20 cellular contexts compared by ENCODE assay signal in the genomic region with DNA sequence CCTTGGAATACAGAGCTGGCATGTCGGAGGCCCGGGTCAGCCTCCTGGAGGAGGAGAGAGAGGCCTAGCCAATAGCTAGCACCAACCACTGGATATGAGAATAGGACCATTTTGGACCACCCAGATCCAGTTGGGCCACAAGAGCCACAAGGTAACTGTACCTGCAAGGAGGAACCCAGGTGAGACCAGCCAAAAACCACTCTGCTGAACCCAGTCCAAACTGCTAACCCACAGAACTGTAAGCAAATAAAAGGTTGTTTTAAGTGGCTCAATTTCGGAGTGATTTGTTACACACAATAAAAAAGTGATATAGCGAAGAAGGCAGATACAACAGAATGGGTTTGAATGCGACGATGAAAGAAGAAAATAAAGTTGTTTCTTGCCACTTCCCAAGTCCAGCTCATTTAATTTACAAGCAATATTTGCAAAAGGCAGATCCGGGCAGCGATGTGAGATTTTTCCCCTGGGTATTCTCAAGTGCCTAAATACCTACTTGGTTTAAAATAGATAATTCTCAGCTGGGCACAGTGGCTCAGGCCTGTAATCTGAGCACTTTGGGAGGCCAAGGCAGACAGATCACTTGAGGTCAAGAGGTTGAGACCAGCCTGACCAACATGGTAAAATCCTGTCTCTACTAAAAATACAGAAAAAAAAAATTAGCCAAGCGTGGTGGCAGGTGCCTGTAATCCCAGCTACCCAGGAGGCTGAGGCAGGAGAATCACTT. TPM values are rescaled to one million over a fixed set of nuclear protein-coding genes. Genes with fewer than 3 reads are reported as not detected.
A peak's percentile ranks its signal among the peaks of the same experiment; 100 is the strongest.
DNase-seq lines count a peak whose midpoint lies in the region; ATAC-seq and TF ChIP-seq lines count a peak whose summit lies in the region.
"Had no signal": no experiment of that assay in that cellular context is flagged by ENCODE, and none has a peak within 500 bp of the region (broad histone marks: within the 10 kb centered on the region; RNA-seq: fewer than 3 reads in every experiment).

No MANE protein-coding gene starts in this region.

- H3K27me3 Mint-ChIP-seq in GM23338 (ENCODE audit: insufficient read depth, low read depth, poor library complexity) (peaks cover 11% of the 10 kb centered on the region), neural progenitor cell (ENCODE audit: insufficient read depth, low read depth) (peaks cover 11% of the 10 kb centered on the region)
- peaks cover 25% of the 10 kb centered on the region for H3K27me3 Mint-ChIP-seq in stimulated activated memory B cell treated with anti-CD40 and anti-IgM and Interleukin-4, amounts not matched to agents 10 μg/mL and 1 μg/mL and 100 μg/mL, for 72 hours

- no peak overlapping the region for H3K27ac ChIP-seq in GM23338 (ENCODE audit: low read depth)
- no peak overlapping the region for H3K27ac ChIP-seq in neural progenitor cell
- H3K27ac ChIP-seq in skeletal muscle tissue (ENCODE audit: low read depth, low read length): peak overlapping the region; percentile 16
- H3K27ac ChIP-seq: BLaER1 treated with 17β-estradiol and CSF1 and Interleukin-3, amounts not matched to agents 10 nM and 100 nM; HL-60 had no signal

- no peak overlapping the region for H3K27ac Mint-ChIP-seq in GM23338
- H3K27ac Mint-ChIP-seq in neural progenitor cell: peak overlapping the region; percentile 78
- H3K27ac Mint-ChIP-seq in stimulated activated memory B cell treated with anti-CD40 and anti-IgM and Interleukin-4, amounts not matched to agents 10 μg/mL and 1 μg/mL and 100 μg/mL, for 72 hours: no peak overlapping the region
- H3K27ac Mint-ChIP-seq: B cell; CD8-positive, alpha-beta T cell had no signal

- H2AFZ ChIP-seq in GM23338 (no peak overlapping the region), neural progenitor cell (replicated peaks) (no peak overlapping the region)

- ATAC-seq in GM23338 (no peak), HG03095 (IDR thresholded peaks at IDR 0.05; ENCODE audit: unreplicated experiment) (no peak)
- no peak for ATAC-seq in stimulated activated memory B cell treated with anti-CD40 and anti-IgM and Interleukin-4, amounts not matched to agents 10 μg/mL and 1 μg/mL and 100 μg/mL, for 72 hours
- ATAC-seq: CD8-positive, alpha-beta T cell; HCT116; K562 had no signal

- H3K9me3 ChIP-seq in neural progenitor cell (ENCODE audit: low read depth) (no peaks in the 10 kb centered on the region), skeletal muscle tissue (ENCODE audit: control insufficient read depth in 3 of 3, low read length in 3 of 3) (no peaks in the 10 kb centered on the region)

- H3F3A ChIP-seq in GM23338 (replicated peaks; ENCODE audit: low read depth) (no peaks in the 10 kb centered on the region), neural progenitor cell (ENCODE audit: low read depth) (no peaks in the 10 kb centered on the region)

- H3K4me1 ChIP-seq in GM23338 (ENCODE audit: insufficient read depth): no peaks in the 10 kb centered on the region
- H3K4me1 ChIP-seq in neural progenitor cell: peaks cover 8% of the 10 kb centered on the region
- H3K4me1 ChIP-seq in skeletal muscle tissue (ENCODE audit: control insufficient read depth in 3 of 3, insufficient read depth in 3 of 3, low read length in 3 of 3): peaks cover 9 to 23% (median 13%) of the 10 kb centered on the region in 3 donors

- peaks cover 2% of the 10 kb centered on the region; the same call in 1 of the 3 replicates for H3K9me3 Mint-ChIP-seq in GM23338
- peaks cover 5% of the 10 kb centered on the region for H3K9me3 Mint-ChIP-seq in neural progenitor cell
- H3K9me3 Mint-ChIP-seq in stimulated activated memory B cell treated with anti-CD40 and anti-IgM and Interleukin-4, amounts not matched to agents 10 μg/mL and 1 μg/mL and 100 μg/mL, for 72 hours: peaks cover 2% of the 10 kb centered on the region
- H3K9me3 Mint-ChIP-seq: CD8-positive, alpha-beta T cell had no signal

- H3K36me3 ChIP-seq in GM23338 (ENCODE audit: insufficient read depth) (no peaks in the 10 kb centered on the region), neural progenitor cell (no peaks in the 10 kb centered on the region), skeletal muscle tissue (ENCODE audit: control insufficient read depth in 3 of 3, insufficient read depth in 3 of 3, low read length in 3 of 3) (no peaks in the 10 kb centered on the region)
- H3K36me3 ChIP-seq: BLaER1 treated with 17β-estradiol and CSF1 and Interleukin-3, amounts not matched to agents 10 nM and 100 nM had no signal

- H3K4me2 ChIP-seq in GM23338 (no peak overlapping the region), neural progenitor cell (no peak overlapping the region)

- H3K9ac ChIP-seq in neural progenitor cell (no peak overlapping the region), skeletal muscle tissue (ENCODE audit: low read depth in 1 of 3, low read length in 3 of 3) (no peak overlapping the region)
- H3K9ac ChIP-seq: BLaER1 treated with 17β-estradiol and CSF1 and Interleukin-3, amounts not matched to agents 10 nM and 100 nM had no signal

- peaks cover 4% of the 10 kb centered on the region; the same call in 2 of the 3 replicates for H3K36me3 Mint-ChIP-seq in GM23338 (ENCODE audit: low read depth)
- no peaks in the 10 kb centered on the region for H3K36me3 Mint-ChIP-seq in neural progenitor cell
- H3K36me3 Mint-ChIP-seq in stimulated activated memory B cell treated with anti-CD40 and anti-IgM and Interleukin-4, amounts not matched to agents 10 μg/mL and 1 μg/mL and 100 μg/mL, for 72 hours: no peaks in the 10 kb centered on the region
- H3K36me3 Mint-ChIP-seq: CD8-positive, alpha-beta T cell had no signal

- no peaks in the 10 kb centered on the region for H3K79me2 ChIP-seq in GM23338 (replicated peaks; ENCODE audit: insufficient read depth)
- no peaks in the 10 kb centered on the region for H3K79me2 ChIP-seq in neural progenitor cell (ENCODE audit: low read depth)

- TF ChIP-seq CTCF in GM23338 (conservative IDR thresholded peaks at IDR 0.05; ENCODE audit: low read depth in 2 of 2) (no peak), neural progenitor cell (IDR thresholded peaks at IDR 0.05) (no peak)

- H3K9me2 ChIP-seq in GM23338 (ENCODE audit: insufficient read depth): 0 out of 2 replicates have a peak, but pooled peaks cover 10% of the 10 kb centered on the region

- H4K20me1 ChIP-seq in GM23338 (replicated peaks; ENCODE audit: insufficient read depth) (no peaks in the 10 kb centered on the region), neural progenitor cell (ENCODE audit: low read depth) (no peaks in the 10 kb centered on the region)
- H4K20me1 ChIP-seq: BLaER1 treated with 17β-estradiol and CSF1 and Interleukin-3, amounts not matched to agents 10 nM and 100 nM had no signal

- H3K4me1 Mint-ChIP-seq in GM23338: peaks cover 10% of the 10 kb centered on the region
- peaks cover 57% of the 10 kb centered on the region for H3K4me1 Mint-ChIP-seq in neural progenitor cell
- no peaks in the 10 kb centered on the region for H3K4me1 Mint-ChIP-seq in stimulated activated memory B cell treated with anti-CD40 and anti-IgM and Interleukin-4, amounts not matched to agents 10 μg/mL and 1 μg/mL and 100 μg/mL, for 72 hours
- H3K4me1 Mint-ChIP-seq: B cell had no signal

- DNase-seq in DMS79 (lab: John Stamatoyannopoulos, UW) (peak; percentile 8), GM23338 (ENCODE audit: low spot score) (no peak), neural progenitor cell (ENCODE audit: low spot score) (no peak), NCI-H2029 treated with DMSO at 0.1 percent for 48 hours (lab: John Stamatoyannopoulos, UW) (no peak)
- DNase-seq: Calu3; CD8-positive, alpha-beta T cell; DMS53; GDM1; GOT3; H7; IMR-90 had no signal

- H3K4me3 Mint-ChIP-seq in GM23338 (no peak overlapping the region), neural progenitor cell (no peak overlapping the region)
- H3K4me3 Mint-ChIP-seq in stimulated activated memory B cell treated with anti-CD40 and anti-IgM and Interleukin-4, amounts not matched to agents 10 μg/mL and 1 μg/mL and 100 μg/mL, for 72 hours: no peak overlapping the region
- H3K4me3 Mint-ChIP-seq: B cell; CD8-positive, alpha-beta T cell had no signal

- H3K27me3 ChIP-seq in GM23338 (ENCODE audit: insufficient read depth) (no peaks in the 10 kb centered on the region), neural progenitor cell (no peaks in the 10 kb centered on the region), skeletal muscle tissue (ENCODE audit: control insufficient read depth in 3 of 3, insufficient read depth in 3 of 3, low read length in 3 of 3) (no peaks in the 10 kb centered on the region)
- H3K27me3 ChIP-seq: BLaER1 treated with 17β-estradiol and CSF1 and Interleukin-3, amounts not matched to agents 10 nM and 100 nM had no signal

- H3K4me3 ChIP-seq in GM23338 (no peak overlapping the region), neural progenitor cell (no peak overlapping the region), skeletal muscle tissue (ENCODE audit: low read length in 3 of 3) (no peak overlapping the region)
- H3K4me3 ChIP-seq: BLaER1 treated with 17β-estradiol and CSF1 and Interleukin-3, amounts not matched to agents 10 nM and 100 nM; K562 had no signal

TF ChIP-seq in GM23338, 12 proteins besides CTCF, POLR2A, EP300 and RAD21:
- TF ChIP-seq POLR2AphosphoS5 (IDR thresholded peaks at IDR 0.05; ENCODE audit: low read depth) (no peak), ZNF331 (CRISPR knock-in tag; IDR thresholded peaks at IDR 0.05; ENCODE audit: low read depth) (peak; percentile 88)

RNA-seq across cellular contexts. Expression of a gene that starts 23.1 kb away (rescaled TPM):
- total RNA-seq in GM23338 (2014; rRNA removed; shearing (Covaris generic)): 0.10 and 0.19 TPM in 2 replicates
- 0.30 and 0.40 TPM in 2 replicates for polyA plus RNA-seq in GM23338 (2016; fragmentation: Nextera tagmentation; extraction: Ambion mirVana)
- total RNA-seq in neural progenitor cell (ENCODE audit: low replicate concordance) (0.17 and 1.7 TPM in 2 replicates), skeletal muscle tissue (2.1 TPM)
- total RNA-seq: A172, IMR-90 had no signal
